17 cellular contexts compared by ENCODE assay signal in genomic region chr11:58028687-58029411, GRCh38. TPM values are rescaled to one million over a fixed set of nuclear protein-coding genes. Genes with fewer than 3 reads are reported as not detected.
DNase-seq lines count a peak whose midpoint lies in the region; ATAC-seq, FAIRE-seq and TF ChIP-seq lines count a peak whose summit lies in the region.
"Had no signal": no experiment of that assay in that cellular context is flagged by ENCODE, and none has a peak within 500 bp of the region (broad histone marks: within the 10 kb centered on the region; RNA-seq: fewer than 3 reads in every experiment).

No MANE protein-coding gene starts in this region.

- H3K4me2 ChIP-seq in GM23338 = no peak overlapping the region
- H3K4me2 ChIP-seq: SK-N-SH had no signal

- H3K79me2 ChIP-seq in GM23338 (replicated peaks; ENCODE audit: insufficient read depth) = no peaks in the 10 kb centered on the region

- no peaks in the 10 kb centered on the region for H3K36me3 ChIP-seq in GM23338 (ENCODE audit: insufficient read depth)
- no peaks in the 10 kb centered on the region for H3K36me3 ChIP-seq in gastrocnemius medialis
- no peaks in the 10 kb centered on the region for H3K36me3 ChIP-seq in transverse colon
- H3K36me3 ChIP-seq: cardiac muscle cell had no signal

- peaks cover 7% of the 10 kb centered on the region for H3K9me3 Mint-ChIP-seq in GM23338
- H3K9me3 Mint-ChIP-seq: CD4-positive, alpha-beta T cell had no signal

- H3K4me3 ChIP-seq in GM23338 = no peak overlapping the region
- H3K4me3 ChIP-seq in gastrocnemius medialis = no peak overlapping the region
- no peak overlapping the region for H3K4me3 ChIP-seq in transverse colon
- H3K4me3 ChIP-seq: cardiac muscle cell had no signal

- DNase-seq in GM23338 (ENCODE audit: low spot score) = no peak
- peak; percentile 53 for DNase-seq in amniotic epithelial cell (ENCODE audit: low read depth)
- DNase-seq in kidney glomerular epithelial cell (lab: John Stamatoyannopoulos, UW) = peak; percentile 60
- DNase-seq in gastrocnemius medialis = no peak
- DNase-seq in GM13976 (ENCODE audit: low spot score) = no peak
- no peak for DNase-seq in urothelium cell line (ENCODE audit: low spot score)
- no peak for DNase-seq in transverse colon
- DNase-seq: activated CD4-positive, alpha-beta T cell treated with anti-CD3 and anti-CD28 coated beads for 36 hours; CD4-positive, alpha-beta T cell; naive thymus-derived CD4-positive, alpha-beta T cell; NCI-H1436 treated with DMSO at 0.1 percent for 48 hours; NCI-H82; SK-N-SH had no signal

- in situ Hi-C loops in gastrocnemius medialis (cut with MboI; ENCODE audit: low sequenced_read_pairs in 4 of 4) = no loop called here
- in situ Hi-C loops in GM13976 (cut with MboI; ENCODE audit: low sequenced_read_pairs, unreplicated experiment) = no loop called here
- in situ Hi-C loops in transverse colon (cut with MboI; ENCODE audit: low pct_ligation_motif_present in 1 of 4, low pct_unique_long_range_greater_than_20kb in 1 of 4, low sequenced_read_pairs in 3 of 4) = no loop called here

- no peaks in the 10 kb centered on the region; the same call in 1 of the 2 replicates for H3K9me2 ChIP-seq in GM23338 (ENCODE audit: insufficient read depth)
- H3K9me2 ChIP-seq: SK-N-SH had no signal

- 37 to 40% methylated on average over 4 to 6 of the region's 6 CpGs for WGBS in transverse colon (ENCODE audit: low coverage in 1 of 2), 2 donors

- ATAC-seq in GM23338 (no peak), gastrocnemius medialis (no peak), GM21515 (IDR thresholded peaks at IDR 0.05; ENCODE audit: unreplicated experiment) (no peak)
- ATAC-seq: activated CD4-positive, alpha-beta T cell treated with anti-CD3 and anti-CD28 coated beads for 36 hours; activated T-helper 17 cell treated with anti-CD3 and anti-CD28 coated beads, Interleukin-2, amount 50 U/mL, for 72 hours; naive thymus-derived CD4-positive, alpha-beta T cell had no signal

- H4K20me1 ChIP-seq in GM23338 (replicated peaks; ENCODE audit: insufficient read depth) = no peaks in the 10 kb centered on the region

- H3K27ac ChIP-seq in GM23338 (ENCODE audit: low read depth) (no peak overlapping the region), gastrocnemius medialis (peak overlapping the region; percentile 4 to 70 (median 50)), transverse colon (peak overlapping the region in 2 of 4 donors; percentile 8 to 24)
- H3K27ac ChIP-seq: cardiac muscle cell had no signal

- H3F3A ChIP-seq in GM23338 (replicated peaks; ENCODE audit: low read depth) = no peaks in the 10 kb centered on the region

- H3K9me3 ChIP-seq in gastrocnemius medialis (no peaks in the 10 kb centered on the region), transverse colon (no peaks in the 10 kb centered on the region)
- H3K9me3 ChIP-seq: SK-N-SH had no signal

- H3K27me3 ChIP-seq in GM23338 (ENCODE audit: insufficient read depth) (no peaks in the 10 kb centered on the region), gastrocnemius medialis (no peaks in the 10 kb centered on the region), transverse colon (no peaks in the 10 kb centered on the region)
- H3K27me3 ChIP-seq: cardiac muscle cell had no signal

- H3K27me3 Mint-ChIP-seq in GM23338 (ENCODE audit: insufficient read depth, low read depth, poor library complexity) = no peaks in the 10 kb centered on the region

- H3K27ac Mint-ChIP-seq in GM23338 = peak overlapping the region; percentile 67; the same call in 1 of the 2 replicates
- H3K27ac Mint-ChIP-seq: activated CD4-positive, alpha-beta T cell treated with anti-CD3 and anti-CD28 coated beads for 36 hours; activated T-helper 17 cell treated with anti-CD3 and anti-CD28 coated beads, Interleukin-2, amount 50 U/mL, for 72 hours; CD4-positive, alpha-beta T cell; naive thymus-derived CD4-positive, alpha-beta T cell had no signal

- H3K4me3 Mint-ChIP-seq in GM23338 = no peak overlapping the region
- H3K4me3 Mint-ChIP-seq: activated CD4-positive, alpha-beta T cell treated with anti-CD3 and anti-CD28 coated beads for 36 hours; activated T-helper 17 cell treated with anti-CD3 and anti-CD28 coated beads, Interleukin-2, amount 50 U/mL, for 72 hours; CD4-positive, alpha-beta T cell; naive thymus-derived CD4-positive, alpha-beta T cell had no signal

- TF ChIP-seq CTCF in GM23338 (conservative IDR thresholded peaks at IDR 0.05; ENCODE audit: low read depth in 2 of 2) (no peak), gastrocnemius medialis (IDR thresholded peaks at IDR 0.05 in 4 of 5, conservative IDR thresholded peaks at IDR 0.05 in 1 of 5) (no peak), GM13976 (IDR thresholded peaks at IDR 0.05; ENCODE audit: borderline replicate concordance, control extremely low read depth, extremely low read depth, insufficient read depth, missing control alignments) (no peak), transverse colon (IDR thresholded peaks at IDR 0.05) (no peak)

- intact Hi-C loops in gastrocnemius medialis (cut with DNase I; ENCODE audit: low total_unique reads) = no loop called here
- intact Hi-C loops in transverse colon (cut with DNase I; ENCODE audit: low total_unique reads) = no loop called here

- no peaks in the 10 kb centered on the region for H3K36me3 Mint-ChIP-seq in GM23338 (ENCODE audit: low read depth)
- H3K36me3 Mint-ChIP-seq: naive thymus-derived CD4-positive, alpha-beta T cell had no signal

- no peaks in the 10 kb centered on the region for H3K4me1 ChIP-seq in GM23338 (ENCODE audit: insufficient read depth)
- H3K4me1 ChIP-seq in gastrocnemius medialis = peaks cover 11 to 21% of the 10 kb centered on the region in 2 donors
- H3K4me1 ChIP-seq in transverse colon = peaks cover 0 to 13% (median 6%) of the 10 kb centered on the region in 4 donors

- peak overlapping the region; percentile 52; the same call in 1 of the 2 replicates for H2AFZ ChIP-seq in GM23338

- no peaks in the 10 kb centered on the region for H3K4me1 Mint-ChIP-seq in GM23338
- H3K4me1 Mint-ChIP-seq: activated CD4-positive, alpha-beta T cell treated with anti-CD3 and anti-CD28 coated beads for 36 hours; activated T-helper 17 cell treated with anti-CD3 and anti-CD28 coated beads, Interleukin-2, amount 50 U/mL, for 72 hours; naive thymus-derived CD4-positive, alpha-beta T cell had no signal

- no peak for TF ChIP-seq EP300 in transverse colon (IDR thresholded peaks at IDR 0.05; ENCODE audit: low read depth)

- TF ChIP-seq POLR2A in gastrocnemius medialis (IDR thresholded peaks at IDR 0.05) = no peak
- TF ChIP-seq POLR2A in transverse colon (IDR thresholded peaks at IDR 0.05) = no peak

- FAIRE-seq in urothelium cell line (lab: Jason Lieb, UNC) = no peak

TF ChIP-seq in GM23338, 12 proteins besides CTCF, POLR2A, EP300 and RAD21 (continues in another document):
- no peak for TF ChIP-seq JUNB (IDR thresholded peaks at IDR 0.05; ENCODE audit: unreplicated experiment)
- no peak for TF ChIP-seq NANOG (IDR thresholded peaks at IDR 0.05; ENCODE audit: borderline replicate concordance)
- TF ChIP-seq STAT1 (IDR thresholded peaks at IDR 0.05; ENCODE audit: unreplicated experiment) = no peak
- no peak for TF ChIP-seq EZH2phosphoT487 (IDR thresholded peaks at IDR 0.05; ENCODE audit: unreplicated experiment)
- no peak for TF ChIP-seq REST (IDR thresholded peaks at IDR 0.05; ENCODE audit: unreplicated experiment)

RNA-seq across cellular contexts. Expression of gene OR6Q1, which starts 1.9 kb away (rescaled TPM):
- total RNA-seq in GM23338 (2014; rRNA removed; shearing (Covaris generic)) = not detected in 2 replicates
- not detected in 2 replicates for polyA plus RNA-seq in GM23338 (2016; fragmentation: Nextera tagmentation; extraction: Ambion mirVana)
- total RNA-seq in gastrocnemius medialis (not detected), transverse colon (not detected)
- total RNA-seq: activated CD4-positive, alpha-beta T cell treated with anti-CD3 and anti-CD28 coated beads for 36 hours; cardiac muscle cell; CD4-positive, alpha-beta T cell; HT-29; naive thymus-derived CD4-positive, alpha-beta T cell had no signal
- polyA plus RNA-seq: cardiac muscle cell; naive thymus-derived CD4-positive, alpha-beta T cell; SK-N-SH had no signal

RNA-seq across cellular contexts. Expression of gene OR9Q1, which starts 5.2 kb away (rescaled TPM):
- not detected in 2 replicates for total RNA-seq in GM23338 (2014; rRNA removed; shearing (Covaris generic))
- polyA plus RNA-seq in GM23338 (2016; fragmentation: Nextera tagmentation; extraction: Ambion mirVana) = not detected in 2 replicates
- not detected for total RNA-seq in gastrocnemius medialis
- not detected for total RNA-seq in transverse colon
- total RNA-seq: activated CD4-positive, alpha-beta T cell treated with anti-CD3 and anti-CD28 coated beads for 36 hours; cardiac muscle cell; CD4-positive, alpha-beta T cell; HT-29; naive thymus-derived CD4-positive, alpha-beta T cell had no signal
- polyA plus RNA-seq: cardiac muscle cell; naive thymus-derived CD4-positive, alpha-beta T cell; SK-N-SH had no signal

Comparison
In these comparisons a context has a peak if more than half of its experiments do, and no peak if none do; other contexts are left out.
1. DNase-seq: peak in amniotic epithelial cell (single experiment) and kidney glomerular epithelial cell (single experiment); none in GM23338 (single experiment), gastrocnemius medialis (0 of 2), GM13976 (single experiment), urothelium cell line (single experiment) and transverse colon (single experiment).